26 cellular contexts compared by ENCODE assay signal in the genomic region with DNA sequence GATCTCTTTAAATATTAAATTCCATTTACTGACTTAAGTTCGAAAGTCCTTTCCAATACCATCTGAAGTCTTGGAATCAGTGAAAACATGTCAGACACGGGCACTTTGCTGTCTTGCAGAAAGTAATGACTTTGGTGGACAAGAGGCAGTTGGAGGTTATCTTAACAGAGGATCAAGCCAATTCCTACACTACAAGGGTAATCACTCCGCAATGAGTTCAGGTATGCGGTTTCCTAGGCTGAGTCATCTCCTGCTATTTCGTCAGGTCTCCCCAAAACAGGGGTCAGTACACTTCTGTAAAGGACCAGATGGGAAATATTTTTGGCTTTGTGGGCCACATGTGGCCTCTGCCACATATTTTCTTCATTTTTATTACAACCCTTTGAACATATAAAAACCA.
DNase-seq lines count a peak whose midpoint lies in the region; ATAC-seq and TF ChIP-seq lines count a peak whose summit lies in the region.
"Had no signal": no experiment of that assay in that cellular context is flagged by ENCODE, and none has a peak within 500 bp of the region (broad histone marks: within the 10 kb centered on the region; RNA-seq: fewer than 3 reads in every experiment).

No MANE protein-coding gene starts in this region.

- no peaks in the 10 kb centered on the region for H3K9me3 Mint-ChIP-seq in mesothelial cell of epicardium

- no peak for TF ChIP-seq CTCF in mesothelial cell of epicardium (IDR thresholded peaks at IDR 0.05; ENCODE audit: unreplicated experiment)

- no peak for ATAC-seq in HG03442 (IDR thresholded peaks at IDR 0.05; ENCODE audit: unreplicated experiment)
- ATAC-seq in GM18868 (IDR thresholded peaks at IDR 0.05; ENCODE audit: unreplicated experiment) = no peak
- ATAC-seq: A549; activated CD8-positive, alpha-beta T cell treated with anti-CD3 and anti-CD28 coated beads, Interleukin-2, amount 10 ng/mL, durations not matched to agents 7 days and 5 days; effector memory CD8-positive, alpha-beta T cell; heart right ventricle; left cardiac atrium; stimulated activated memory B cell treated with anti-CD40 and anti-IgM and Interleukin-4, amounts not matched to agents 10 μg/mL and 1 μg/mL and 100 μg/mL, for 72 hours had no signal

- peak overlapping the region; percentile 86 for H3K27ac Mint-ChIP-seq in mesothelial cell of epicardium
- H3K27ac Mint-ChIP-seq: activated CD8-positive, alpha-beta T cell treated with anti-CD3 and anti-CD28 coated beads, Interleukin-2, amount 10 ng/mL, durations not matched to agents 7 days and 5 days; activated naive CD4-positive, alpha-beta T cell treated with anti-CD3 and anti-CD28 coated beads, Interleukin-2, amount 10 ng/mL, durations not matched to agents 7 days and 5 days; CD4-positive, alpha-beta memory T cell; effector memory CD8-positive, alpha-beta T cell had no signal

- peaks cover 46% of the 10 kb centered on the region for H3K4me1 Mint-ChIP-seq in mesothelial cell of epicardium
- H3K4me1 Mint-ChIP-seq: activated naive CD4-positive, alpha-beta T cell treated with anti-CD3 and anti-CD28 coated beads, Interleukin-2, amount 10 ng/mL, durations not matched to agents 7 days and 5 days; CD4-positive, alpha-beta memory T cell; central memory CD8-positive, alpha-beta T cell had no signal

- H3K27me3 Mint-ChIP-seq in mesothelial cell of epicardium (ENCODE audit: low read depth) = no peaks in the 10 kb centered on the region
- H3K27me3 Mint-ChIP-seq: activated naive CD4-positive, alpha-beta T cell treated with anti-CD3 and anti-CD28 coated beads, Interleukin-2, amount 10 ng/mL, durations not matched to agents 7 days and 5 days; CD4-positive, alpha-beta memory T cell; central memory CD8-positive, alpha-beta T cell; effector memory CD8-positive, alpha-beta T cell; stimulated activated memory B cell treated with anti-CD40 and anti-IgM and Interleukin-4, amounts not matched to agents 10 μg/mL and 1 μg/mL and 100 μg/mL, for 72 hours had no signal

- DNase-seq in A172 (ENCODE audit: low spot score) = peak; percentile 57
- peak; percentile 78 for DNase-seq in M059J (ENCODE audit: low read depth)
- peak; percentile 92 for DNase-seq in SW480 (ENCODE audit: low spot score)
- DNase-seq in mesothelial cell of epicardium (ENCODE audit: low spot score in 2 of 2, unreplicated experiment in 2 of 2) = no peak
- DNase-seq in hepatic stellate cell (ENCODE audit: low spot score) = no peak
- no peak for DNase-seq in medulla oblongata (ENCODE audit: extremely low spot score)
- DNase-seq: activated CD4-positive, alpha-beta T cell treated with anti-CD3 and anti-CD28 coated beads for 4 hours; activated CD8-positive, alpha-beta T cell treated with anti-CD3 and anti-CD28 coated beads, Interleukin-2, amount 10 ng/mL, durations not matched to agents 7 days and 5 days; activated naive CD4-positive, alpha-beta T cell treated with anti-CD3 and anti-CD28 coated beads, Interleukin-2, amount 10 ng/mL, durations not matched to agents 7 days and 5 days; CD4-positive, alpha-beta memory T cell; effector memory CD8-positive, alpha-beta T cell; heart right ventricle; KG1; left cardiac atrium; NCI-H1048; NCI-H510A; ovary; retina; Right ventricle myocardium superior; substantia nigra; T-helper 9 cell had no signal

- no peak overlapping the region for H3K4me3 Mint-ChIP-seq in mesothelial cell of epicardium
- H3K4me3 Mint-ChIP-seq: activated CD8-positive, alpha-beta T cell treated with anti-CD3 and anti-CD28 coated beads, Interleukin-2, amount 10 ng/mL, durations not matched to agents 7 days and 5 days; activated naive CD4-positive, alpha-beta T cell treated with anti-CD3 and anti-CD28 coated beads, Interleukin-2, amount 10 ng/mL, durations not matched to agents 7 days and 5 days; CD4-positive, alpha-beta memory T cell; central memory CD8-positive, alpha-beta T cell; effector memory CD8-positive, alpha-beta T cell; stimulated activated memory B cell treated with anti-CD40 and anti-IgM and Interleukin-4, amounts not matched to agents 10 μg/mL and 1 μg/mL and 100 μg/mL, for 72 hours had no signal

- no peaks in the 10 kb centered on the region for H3K36me3 Mint-ChIP-seq in mesothelial cell of epicardium
- H3K36me3 Mint-ChIP-seq: activated naive CD4-positive, alpha-beta T cell treated with anti-CD3 and anti-CD28 coated beads, Interleukin-2, amount 10 ng/mL, durations not matched to agents 7 days and 5 days; CD4-positive, alpha-beta memory T cell had no signal

Comparison
In these comparisons a context has a peak if more than half of its experiments do, and no peak if none do; other contexts are left out.
1. DNase-seq: peak in A172 (single experiment), M059J (single experiment) and SW480 (single experiment); none in mesothelial cell of epicardium (0 of 2), hepatic stellate cell (single experiment) and medulla oblongata (single experiment).